ENCODE assay signal across 10 cellular contexts in genomic region chr6:100472674-100473073, GRCh38. TPM values are rescaled to one million over a fixed set of nuclear protein-coding genes. Genes with fewer than 3 reads are reported as not detected.
DNase-seq lines count a peak whose midpoint lies in the region; ATAC-seq and TF ChIP-seq lines count a peak whose summit lies in the region.
"Had no signal": no experiment of that assay in that cellular context is flagged by ENCODE, and none has a peak within 500 bp of the region (broad histone marks: within the 10 kb centered on the region; RNA-seq: fewer than 3 reads in every experiment).

No MANE protein-coding gene starts in this region.

- no peak overlapping the region for H3K27ac ChIP-seq in gastroesophageal sphincter
- H3K27ac ChIP-seq: psoas muscle had no signal

- no peaks in the 10 kb centered on the region for H3K9me3 ChIP-seq in gastroesophageal sphincter
- H3K9me3 ChIP-seq: psoas muscle had no signal

- no peaks in the 10 kb centered on the region for H3K36me3 ChIP-seq in gastroesophageal sphincter

- 5 to 8% methylated on average over 1 to 3 of the region's 3 CpGs for WGBS in gastroesophageal sphincter (ENCODE audit: low coverage in 1 of 2), 2 donors

- H3K4me1 ChIP-seq in gastroesophageal sphincter: peaks cover 0 to under 1% (median 0%) of the 10 kb centered on the region in 3 donors
- H3K4me1 ChIP-seq: psoas muscle had no signal

- no peak for TF ChIP-seq EP300 in gastroesophageal sphincter (IDR thresholded peaks at IDR 0.05)

- H3K27me3 ChIP-seq in gastroesophageal sphincter: peaks cover 78% of the 10 kb centered on the region

- H3K27me3 Mint-ChIP-seq in nephron progenitor cell (ENCODE audit: low read depth, poor library complexity): peaks cover 81% of the 10 kb centered on the region

- TF ChIP-seq POLR2A in gastroesophageal sphincter (IDR thresholded peaks at IDR 0.05): no peak

- H3K4me3 ChIP-seq in gastroesophageal sphincter: no peak overlapping the region
- H3K4me3 ChIP-seq: psoas muscle had no signal

- H3K9me3 Mint-ChIP-seq in nephron progenitor cell: peaks cover 13% of the 10 kb centered on the region

- peak; percentile 65 for DNase-seq in stimulated activated CD4-positive, alpha-beta T cell treated with anti-CD3 and anti-CD28 coated beads, Interleukin-1b, Interleukin-23, amount 100 ng/mL, for 48 hours
- DNase-seq in stimulated activated CD4-positive, alpha-beta T cell treated with anti-CD3 and anti-CD28 coated beads, Interleukin-4, amount 100 ng/mL, for 1 hour: no peak
- DNase-seq in RPMI7951 (ENCODE audit: low read depth) (peak; percentile 55), NCI-H1930 (lab: John Stamatoyannopoulos, UW) (no peak), nephron progenitor cell (no peak), HuH-7 (ENCODE audit: low spot score) (no peak)
- DNase-seq: activated naive CD8-positive, alpha-beta T cell treated with anti-CD3 and anti-CD28 coated beads, Interleukin-2, amount 10 ng/mL, durations not matched to agents 7 days and 5 days; psoas muscle had no signal

- H3K36me3 Mint-ChIP-seq in nephron progenitor cell (ENCODE audit: low read depth): no peaks in the 10 kb centered on the region

- ATAC-seq in HG02970 (IDR thresholded peaks at IDR 0.05; ENCODE audit: low FRiP score, unreplicated experiment) (peak; percentile 88), gastroesophageal sphincter (no peak)

- no peak overlapping the region for H3K27ac Mint-ChIP-seq in nephron progenitor cell
- H3K27ac Mint-ChIP-seq: activated naive CD8-positive, alpha-beta T cell treated with anti-CD3 and anti-CD28 coated beads, Interleukin-2, amount 10 ng/mL, durations not matched to agents 7 days and 5 days had no signal

- H3K4me3 Mint-ChIP-seq in nephron progenitor cell: no peak overlapping the region
- H3K4me3 Mint-ChIP-seq: activated naive CD8-positive, alpha-beta T cell treated with anti-CD3 and anti-CD28 coated beads, Interleukin-2, amount 10 ng/mL, durations not matched to agents 7 days and 5 days had no signal

- H3K4me1 Mint-ChIP-seq in nephron progenitor cell: peaks cover 19% of the 10 kb centered on the region

- TF ChIP-seq CTCF in gastroesophageal sphincter (IDR thresholded peaks at IDR 0.05) (no peak), nephron progenitor cell (IDR thresholded peaks at IDR 0.05) (no peak)

RNA-seq across cellular contexts. Expression of gene SIM1, which starts 8.0 kb away (rescaled TPM):
- not detected in 2 replicates for total RNA-seq in RPMI7951 (2014; rRNA removed; shearing (Covaris generic))
- total RNA-seq in gastroesophageal sphincter: not detected
- total RNA-seq: activated naive CD8-positive, alpha-beta T cell treated with anti-CD3 and anti-CD28 coated beads, Interleukin-2, amount 10 ng/mL, durations not matched to agents 7 days and 5 days had no signal

Comparison
In these comparisons a context has a peak if more than half of its experiments do, and no peak if none do; other contexts are left out.
1. DNase-seq: peak in stimulated activated CD4-positive, alpha-beta T cell treated with anti-CD3 and anti-CD28 coated beads, Interleukin-1b, Interleukin-23, amount 100 ng/mL, for 48 hours (single experiment) and RPMI7951 (single experiment); none in stimulated activated CD4-positive, alpha-beta T cell treated with anti-CD3 and anti-CD28 coated beads, Interleukin-4, amount 100 ng/mL, for 1 hour (single experiment), NCI-H1930 (0 of 2), nephron progenitor cell (single experiment) and HuH-7 (single experiment).